In genomic region chr12:49537231-49537708, GRCh38 we compare ENCODE assay signal across 8 cellular contexts. TPM values are rescaled to one million over a fixed set of nuclear protein-coding genes. Genes with fewer than 3 reads are reported as not detected.
A peak's percentile ranks its signal among the peaks of the same experiment; 100 is the strongest.
DNase-seq lines count a peak whose midpoint lies in the region; ATAC-seq and TF ChIP-seq lines count a peak whose summit lies in the region.

No MANE protein-coding gene starts in this region.

- H3K4me1 ChIP-seq in tibial artery = peaks cover 0 to 20% (median 18%) of the 10 kb centered on the region in 4 donors

- no peaks in the 10 kb centered on the region for H3K9me3 ChIP-seq in tibial artery

- H3K27ac Mint-ChIP-seq in activated T-cell treated with anti-CD3 and anti-CD28 coated beads, Interleukin-2, amount 50 U/mL, for 72 hours = no peak overlapping the region
- H3K27ac Mint-ChIP-seq in activated T-helper 1 cell treated with anti-CD3 and anti-CD28 coated beads, Interleukin-12 subunit alpha, Interleukin-12 subunit beta, Interleukin-2, Interleukin-4 antibody, amounts not matched to agents 30 ng/mL and 10 ng/mL and 1 ng/mL, durations not matched to agents 14 hours and 24 hours and 36 hours = no peak overlapping the region

- peaks cover 39% of the 10 kb centered on the region for H3K27me3 Mint-ChIP-seq in activated T-cell treated with anti-CD3 and anti-CD28 coated beads, Interleukin-2, amount 50 U/mL, for 72 hours (ENCODE audit: low read depth)
- peaks cover 44% of the 10 kb centered on the region for H3K27me3 Mint-ChIP-seq in activated T-helper 1 cell treated with anti-CD3 and anti-CD28 coated beads, Interleukin-12 subunit alpha, Interleukin-12 subunit beta, Interleukin-2, Interleukin-4 antibody, amounts not matched to agents 30 ng/mL and 10 ng/mL and 1 ng/mL, durations not matched to agents 14 hours and 24 hours and 36 hours (ENCODE audit: insufficient read depth)

- H3K36me3 ChIP-seq in tibial artery = no peaks in the 10 kb centered on the region

- no peak overlapping the region for H3K27ac ChIP-seq in tibial artery

- no peak for ATAC-seq in activated T-cell treated with anti-CD3 and anti-CD28 coated beads, Interleukin-2, amount 50 U/mL, for 72 hours (replicated peaks in 1 of 2)
- ATAC-seq in HG03025 (IDR thresholded peaks at IDR 0.05; ENCODE audit: low FRiP score, unreplicated experiment) (no peak), GM18861 (IDR thresholded peaks at IDR 0.05; ENCODE audit: unreplicated experiment) (no peak), GM21737 (IDR thresholded peaks at IDR 0.05; ENCODE audit: unreplicated experiment) (no peak)

- no peaks in the 10 kb centered on the region for H3K36me3 Mint-ChIP-seq in activated T-cell treated with anti-CD3 and anti-CD28 coated beads, Interleukin-2, amount 50 U/mL, for 72 hours (ENCODE audit: insufficient read depth in 2 of 2)
- H3K36me3 Mint-ChIP-seq in activated T-helper 1 cell treated with anti-CD3 and anti-CD28 coated beads, Interleukin-12 subunit alpha, Interleukin-12 subunit beta, Interleukin-2, Interleukin-4 antibody, amounts not matched to agents 30 ng/mL and 10 ng/mL and 1 ng/mL, durations not matched to agents 14 hours and 24 hours and 36 hours (ENCODE audit: low read depth) = no peaks in the 10 kb centered on the region

- intact Hi-C loops in activated T-helper 1 cell treated with anti-CD3 and anti-CD28 coated beads, Interleukin-12 subunit alpha, Interleukin-12 subunit beta, Interleukin-2, Interleukin-4 antibody, amounts not matched to agents 30 ng/mL and 10 ng/mL and 1 ng/mL, durations not matched to agents 14 hours and 24 hours and 36 hours (cut with micrococcal nuclease) = loop anchor here (5.0 kb wide), 1 partner anchor 85 kb away; the partner anchor contains the start of gene PRPF40B
- intact Hi-C loops in tibial artery (cut with DNase I; ENCODE audit: low total_unique reads) = no loop called here

- peaks cover 15% of the 10 kb centered on the region for H3K4me1 Mint-ChIP-seq in activated T-cell treated with anti-CD3 and anti-CD28 coated beads, Interleukin-2, amount 50 U/mL, for 72 hours (ENCODE audit: low read depth)
- H3K4me1 Mint-ChIP-seq in activated T-helper 1 cell treated with anti-CD3 and anti-CD28 coated beads, Interleukin-12 subunit alpha, Interleukin-12 subunit beta, Interleukin-2, Interleukin-4 antibody, amounts not matched to agents 30 ng/mL and 10 ng/mL and 1 ng/mL, durations not matched to agents 14 hours and 24 hours and 36 hours (ENCODE audit: low read depth) = no peaks in the 10 kb centered on the region

- H3K4me3 Mint-ChIP-seq in activated T-cell treated with anti-CD3 and anti-CD28 coated beads, Interleukin-2, amount 50 U/mL, for 72 hours = peak overlapping the region; percentile 79 to 89
- H3K4me3 Mint-ChIP-seq in activated T-helper 1 cell treated with anti-CD3 and anti-CD28 coated beads, Interleukin-12 subunit alpha, Interleukin-12 subunit beta, Interleukin-2, Interleukin-4 antibody, amounts not matched to agents 30 ng/mL and 10 ng/mL and 1 ng/mL, durations not matched to agents 14 hours and 24 hours and 36 hours = peak overlapping the region; percentile 81

- no peak for TF ChIP-seq CTCF in tibial artery (IDR thresholded peaks at IDR 0.05)

- no peak for DNase-seq in activated T-cell treated with anti-CD3 and anti-CD28 coated beads, Interleukin-2, amount 50 U/mL, for 72 hours
- no peak for DNase-seq in activated T-cell treated with anti-CD3 and anti-CD28 coated beads for 4 hours
- no peak for DNase-seq in activated T-helper 1 cell treated with anti-CD3 and anti-CD28 coated beads, Interleukin-12 subunit alpha, Interleukin-12 subunit beta, Interleukin-2, Interleukin-4 antibody, amounts not matched to agents 30 ng/mL and 10 ng/mL and 1 ng/mL, durations not matched to agents 14 hours and 24 hours and 36 hours (ENCODE audit: low spot score)
- peak; percentile 59 for DNase-seq in left kidney (ENCODE audit: low read depth, low spot score)
- no peak for DNase-seq in tibial artery

- H3K9me3 Mint-ChIP-seq in activated T-cell treated with anti-CD3 and anti-CD28 coated beads, Interleukin-2, amount 50 U/mL, for 72 hours = no peaks in the 10 kb centered on the region
- no peaks in the 10 kb centered on the region for H3K9me3 Mint-ChIP-seq in activated T-helper 1 cell treated with anti-CD3 and anti-CD28 coated beads, Interleukin-12 subunit alpha, Interleukin-12 subunit beta, Interleukin-2, Interleukin-4 antibody, amounts not matched to agents 30 ng/mL and 10 ng/mL and 1 ng/mL, durations not matched to agents 14 hours and 24 hours and 36 hours

- peak overlapping the region; percentile 39 to 44 for H3K4me3 ChIP-seq in tibial artery

- H3K27me3 ChIP-seq in tibial artery = peaks cover 0 to 68% of the 10 kb centered on the region in 2 donors

RNA-seq across cellular contexts. Expression of gene KCNH3, which starts 1.6 kb away (rescaled TPM):
- total RNA-seq in activated T-cell treated with anti-CD3 and anti-CD28 coated beads, Interleukin-2, amount 50 U/mL, for 72 hours = 1 to 10 TPM; 1.5 to 1.7 TPM
- total RNA-seq in activated T-helper 1 cell treated with anti-CD3 and anti-CD28 coated beads, Interleukin-12 subunit alpha, Interleukin-12 subunit beta, Interleukin-2, Interleukin-4 antibody, amounts not matched to agents 30 ng/mL and 10 ng/mL and 1 ng/mL, durations not matched to agents 14 hours and 24 hours and 36 hours = 0.93 and 1.6 TPM in 2 replicates

RNA-seq across cellular contexts. Expression of gene MCRS1, which starts 30.7 kb away (rescaled TPM):
- total RNA-seq in activated T-cell treated with anti-CD3 and anti-CD28 coated beads, Interleukin-2, amount 50 U/mL, for 72 hours = 10 to 100 TPM; 59.4 to 73.8 TPM
- total RNA-seq in activated T-helper 1 cell treated with anti-CD3 and anti-CD28 coated beads, Interleukin-12 subunit alpha, Interleukin-12 subunit beta, Interleukin-2, Interleukin-4 antibody, amounts not matched to agents 30 ng/mL and 10 ng/mL and 1 ng/mL, durations not matched to agents 14 hours and 24 hours and 36 hours = 77.1 and 77.9 TPM in 2 replicates
